In genomic region chr10:4653160-4653559, GRCh38 we compare ENCODE assay signal across 19 cellular contexts.
A peak's percentile ranks its signal among the peaks of the same experiment; 100 is the strongest.
DNase-seq lines count a peak whose midpoint lies in the region; ATAC-seq, FAIRE-seq and TF ChIP-seq lines count a peak whose summit lies in the region.
"Had no signal": no experiment of that assay in that cellular context is flagged by ENCODE, and none has a peak within 500 bp of the region (broad histone marks: within the 10 kb centered on the region; RNA-seq: fewer than 3 reads in every experiment).

No MANE protein-coding gene starts in this region.

- no peaks in the 10 kb centered on the region for H3K36me3 ChIP-seq in right lobe of liver
- no peaks in the 10 kb centered on the region for H3K36me3 ChIP-seq in HepG2 (replicated peaks in 1 of 2; ENCODE audit: control insufficient read depth in 1 of 2, insufficient read depth in 2 of 2, low read length in 2 of 2)
- no peaks in the 10 kb centered on the region for H3K36me3 ChIP-seq in CD4-positive, alpha-beta memory T cell (ENCODE audit: insufficient read depth, low read length)
- H3K36me3 ChIP-seq: SJSA1 had no signal

- H3K4me3 Mint-ChIP-seq in type B pancreatic cell = no peak overlapping the region
- H3K4me3 Mint-ChIP-seq in CD4-positive, alpha-beta memory T cell = no peak overlapping the region
- H3K4me3 Mint-ChIP-seq: CD14-positive monocyte had no signal

- TF ChIP-seq CTCF in right lobe of liver (IDR thresholded peaks at IDR 0.05) (no peak), HepG2 (CRISPR knock-in tag; IDR thresholded peaks at IDR 0.05) (no peak), type B pancreatic cell (conservative IDR thresholded peaks at IDR 0.05) (no peak)

- H4K20me1 ChIP-seq in HepG2 (ENCODE audit: insufficient read depth, low read length) = no peaks in the 10 kb centered on the region

- H3K27me3 ChIP-seq in right lobe of liver = no peaks in the 10 kb centered on the region
- peaks cover 0 to 18% of the 10 kb centered on the region in 2 experiments; a peak in 1 of 5 replicates for H3K27me3 ChIP-seq in HepG2 (ENCODE audit: control insufficient read depth in 1 of 2, insufficient read depth in 2 of 2, low read length in 2 of 2)
- no peaks in the 10 kb centered on the region for H3K27me3 ChIP-seq in CD4-positive, alpha-beta memory T cell (ENCODE audit: insufficient read depth, low read length)
- H3K27me3 ChIP-seq: SJSA1 had no signal

- no peak for FAIRE-seq in HepG2 (lab: Jason Lieb, UNC)
- FAIRE-seq: GM12878, GM18507, GM19239 had no signal

- intact Hi-C loops in right lobe of liver (cut with DNase I) (no loop called here), HepG2 (cut with micrococcal nuclease; ENCODE audit: unreplicated experiment) (no loop called here)
- intact Hi-C loops in CD4-positive, alpha-beta memory T cell (cut with micrococcal nuclease) = loop anchor here (10.0 kb wide), 4 partner anchors 678 to 1028 kb away; no protein-coding TSS in a partner anchor

- no TSS peak for BruUV-seq in HepG2 (replicated peaks; lab: Mats Ljungman, UMichigan)

- POLR2A ChIA-PET in HepG2 (lab: Yijun Ruan, JAX) = interaction anchor here (1.5 kb wide), 1 partner anchor 867 kb away, joined by 3 read pairs; the partner anchor contains the start of gene KLF6
- POLR2A ChIA-PET in CD4-positive, alpha-beta memory T cell (lab: Charles Lee; ENCODE audit: partially characterized antibody) = interaction anchor here (1.1 kb wide), 1 partner anchor 876 kb away, joined by 3 read pairs; no protein-coding TSS in a partner anchor

- peak overlapping the region; percentile 74 for H3K27ac Mint-ChIP-seq in type B pancreatic cell
- H3K27ac Mint-ChIP-seq in CD4-positive, alpha-beta memory T cell = no peak overlapping the region
- H3K27ac Mint-ChIP-seq: CD14-positive monocyte had no signal

- H3K4me2 ChIP-seq in HepG2 (ENCODE audit: low read depth, low read length) = no peak overlapping the region

- in situ Hi-C loops in HepG2 (cut with HindIII; ENCODE audit: extremely low pct_ligation_motif_present, low pct_unique_long_range_greater_than_20kb) = loop anchor here (10.0 kb wide), 1 partner anchor 1408 kb away; no protein-coding TSS in a partner anchor

- DNase-seq in right lobe of liver (no peak), HepG2 (ENCODE audit: low spot score) (no peak), NCI-H146 treated with DMSO at 0.1 percent for 48 hours (lab: John Stamatoyannopoulos, UW; ENCODE audit: unreplicated experiment) (peak; percentile 70), iPS-NIHi11 (ENCODE audit: low spot score) (peak; percentile 28), type B pancreatic cell (ENCODE audit: extremely low spot score, unreplicated experiment) (no peak), cerebellar nuclear complex (lab: John Stamatoyannopoulos, UW) (no peak)
- DNase-seq in CD4-positive, alpha-beta memory T cell = no peak
- DNase-seq: Calu3, GM23248, MV-4-11, NCI-H1694, NCI-H524, SW 1271 had no signal

- peak in 1 of 4 donors; percentile 34 for ATAC-seq in right lobe of liver
- ATAC-seq in HepG2 = no peak
- ATAC-seq in GM19467 (IDR thresholded peaks at IDR 0.05; ENCODE audit: unreplicated experiment) = no peak
- ATAC-seq: GM12878 had no signal

- H3K27ac ChIP-seq in right lobe of liver (peak overlapping the region in 2 of 3 donors; percentile 9 to 65), HepG2 (ENCODE audit: extremely low read length, insufficient read depth, low read length) (no peak overlapping the region)
- H3K27ac ChIP-seq in CD4-positive, alpha-beta memory T cell (ENCODE audit: low read depth, low read length) = no peak overlapping the region
- H3K27ac ChIP-seq: GM23248, SJSA1 had no signal

- TF ChIP-seq EP300 in HepG2 (IDR thresholded peaks at IDR 0.05; ENCODE audit: low read depth in 2 of 2, low read length in 2 of 2) (no peak), HepG2 (CRISPR knock-in tag; IDR thresholded peaks at IDR 0.05; ENCODE audit: borderline replicate concordance) (no peak)

- H2AFZ ChIP-seq in HepG2 (ENCODE audit: low read length) = no peak overlapping the region
- H2AFZ ChIP-seq: GM23248 had no signal

- WGBS in right lobe of liver (ENCODE audit: insufficient coverage, low coverage, low lambda C conversion rate, missing lambda C conversion rate) = 55% methylated on average over 8 of the region's 8 CpGs
- 28% methylated on average over 8 of the region's 8 CpGs for WGBS in HepG2 (ENCODE audit: low lambda C conversion rate)

- no peak overlapping the region for H3K9ac ChIP-seq in HepG2 (ENCODE audit: insufficient read depth, low read depth, low read length)
- H3K9ac ChIP-seq: GM23248 had no signal

- H3K4me1 Mint-ChIP-seq in type B pancreatic cell (ENCODE audit: unreplicated experiment) = peaks cover 36% of the 10 kb centered on the region
- peaks cover 20 to 23% (median 21%) of the 10 kb centered on the region in 4 donors for H3K4me1 Mint-ChIP-seq in CD4-positive, alpha-beta memory T cell

- H3K9me3 ChIP-seq in right lobe of liver (no peaks in the 10 kb centered on the region), HepG2 (ENCODE audit: low read length) (no peaks in the 10 kb centered on the region)
- H3K9me3 ChIP-seq in CD4-positive, alpha-beta memory T cell (ENCODE audit: control insufficient read depth in 1 of 2, low read length in 2 of 2) = no peaks in the 10 kb centered on the region
- H3K9me3 ChIP-seq: SJSA1 had no signal

- peaks cover 0 to 12% (median under 1%) of the 10 kb centered on the region in 4 donors for H3K4me1 ChIP-seq in right lobe of liver
- 0 out of 2 replicates have a peak, but pooled peaks cover under 1% of the 10 kb centered on the region for H3K4me1 ChIP-seq in HepG2 (ENCODE audit: insufficient read depth, low read length)
- peaks cover 15% of the 10 kb centered on the region for H3K4me1 ChIP-seq in CD4-positive, alpha-beta memory T cell (ENCODE audit: insufficient read depth, low read length)

- TF ChIP-seq RAD21 in HepG2 (CRISPR knock-in tag; IDR thresholded peaks at IDR 0.05) = no peak

- CTCF ChIA-PET in HepG2 (lab: Yijun Ruan, JAX; ENCODE audit: low intra/inter-chr PET ratio, low total read pairs) = no interaction called here
- CTCF ChIA-PET in CD4-positive, alpha-beta memory T cell (lab: Charles Lee; ENCODE audit: partially characterized antibody) = interaction anchor here (1.1 to 1.9 kb wide), 5 partner anchors 1413 to 1460 kb away, joined by 3 to 6 read pairs (median 5); no protein-coding TSS in a partner anchor

- no peaks in the 10 kb centered on the region for H3K79me2 ChIP-seq in HepG2 (ENCODE audit: insufficient read depth, low read length)

- TF ChIP-seq POLR2A in right lobe of liver (IDR thresholded peaks at IDR 0.05) (no peak), HepG2 (IDR thresholded peaks at IDR 0.05; ENCODE audit: insufficient read depth in 1 of 2, low read depth in 2 of 2, low read length in 2 of 2) (no peak)

- no peaks in the 10 kb centered on the region for H3K36me3 Mint-ChIP-seq in type B pancreatic cell
- no peaks in the 10 kb centered on the region for H3K36me3 Mint-ChIP-seq in CD4-positive, alpha-beta memory T cell
- H3K36me3 Mint-ChIP-seq: CD14-positive monocyte had no signal

- H3K4me3 ChIP-seq in right lobe of liver = no peak overlapping the region
- H3K4me3 ChIP-seq in HepG2 (replicated peaks in 1 of 3; ENCODE audit: insufficient read depth in 1 of 3, low read depth in 2 of 3, low read length in 3 of 3) = no peak overlapping the region
- H3K4me3 ChIP-seq in CD4-positive, alpha-beta memory T cell (ENCODE audit: low read length in 2 of 2) = no peak overlapping the region
- H3K4me3 ChIP-seq: GM12878, GM23248, SJSA1 had no signal

- H3K27me3 Mint-ChIP-seq in type B pancreatic cell = no peaks in the 10 kb centered on the region
- no peaks in the 10 kb centered on the region for H3K27me3 Mint-ChIP-seq in CD4-positive, alpha-beta memory T cell

- no peaks in the 10 kb centered on the region for H3K9me3 Mint-ChIP-seq in type B pancreatic cell
- no peaks in the 10 kb centered on the region for H3K9me3 Mint-ChIP-seq in CD4-positive, alpha-beta memory T cell
- H3K9me3 Mint-ChIP-seq: CD14-positive monocyte had no signal

TF ChIP-seq in HepG2, 621 proteins besides CTCF, POLR2A, EP300 and RAD21:
- TF ChIP-seq MAFK (conservative IDR thresholded peaks at IDR 0.05 in 1 of 2, IDR thresholded peaks at IDR 0.05 in 1 of 2; ENCODE audit: low read length in 2 of 2) = no peak
- no peak for TF ChIP-seq ZNF724P (CRISPR knock-in tag; IDR thresholded peaks at IDR 0.05; ENCODE audit: borderline replicate concordance)
- TF ChIP-seq THAP11 (CRISPR knock-in tag; IDR thresholded peaks at IDR 0.05) = no peak
- no peak for TF ChIP-seq LRRFIP1 (CRISPR knock-in tag; conservative IDR thresholded peaks at IDR 0.05)
- TF ChIP-seq ZSCAN21 (CRISPR knock-in tag; IDR thresholded peaks at IDR 0.05; ENCODE audit: borderline replicate concordance) = no peak
- TF ChIP-seq NFKB2 (CRISPR knock-in tag; IDR thresholded peaks at IDR 0.05; ENCODE audit: borderline replicate concordance) = no peak
- TF ChIP-seq PLSCR1 (CRISPR knock-in tag; IDR thresholded peaks at IDR 0.05; ENCODE audit: borderline replicate concordance) = no peak
- no peak for TF ChIP-seq CCDC6 (CRISPR knock-in tag; IDR thresholded peaks at IDR 0.05)
- no peak for TF ChIP-seq GABPA (IDR thresholded peaks at IDR 0.05; ENCODE audit: low read depth, low read length)
- no peak for TF ChIP-seq GABPA (CRISPR knock-in tag; IDR thresholded peaks at IDR 0.05; ENCODE audit: low read depth)
- TF ChIP-seq TAF15 (IDR thresholded peaks at IDR 0.05; ENCODE audit: low read depth, low read length, poor library complexity, severe bottlenecking) = no peak

Comparison
In these comparisons a context has a peak if more than half of its experiments do, and no peak if none do; other contexts are left out.
1. H3K27ac ChIP-seq: peak in right lobe of liver (2 of 3); none in HepG2 (single experiment) and CD4-positive, alpha-beta memory T cell (single experiment).
2. DNase-seq: peak in NCI-H146 treated with DMSO at 0.1 percent for 48 hours (single experiment) and iPS-NIHi11 (single experiment); none in right lobe of liver (0 of 3), HepG2 (single experiment), type B pancreatic cell (single experiment), CD4-positive, alpha-beta memory T cell (0 of 5) and cerebellar nuclear complex (0 of 2).